ENCODE assay signal across 8 cellular contexts in genomic region chr1:192445849-192446489, GRCh38.
DNase-seq lines count a peak whose midpoint lies in the region; ATAC-seq, FAIRE-seq and TF ChIP-seq lines count a peak whose summit lies in the region.

No MANE protein-coding gene starts in this region.

- TF ChIP-seq CTCF in spleen (IDR thresholded peaks at IDR 0.05 in 8 of 11, conservative IDR thresholded peaks at IDR 0.05 in 3 of 11), result peak; percentile 39 to 83 (median 71)

- peaks cover 0 to 6% (median 0%) of the 10 kb centered on the region in 6 donors for H3K4me1 ChIP-seq in spleen

- intact Hi-C loops in left cardiac atrium (cut with DNase I) (loop anchor here in 1 of 2 donors (5.0 kb wide), 1 partner anchor 454 kb away; no protein-coding TSS in a partner anchor), spleen (cut with DNase I; ENCODE audit: low total_unique reads) (no loop called here)

- FAIRE-seq in RCC 7860 (lab: Jason Lieb, UNC), result peak; percentile 91

- H3K36me3 ChIP-seq in spleen, result no peaks in the 10 kb centered on the region

- DNase-seq in AG08396 (ENCODE audit: low spot score) (peak; percentile 9), RCC 7860 (ENCODE audit: low spot score) (peak; percentile 28), left cardiac atrium (peak; percentile 46), spleen (no peak), cerebellar nuclear complex (lab: John Stamatoyannopoulos, UW) (no peak)
- DNase-seq in activated gamma-delta T cell treated with anti-CD3 and anti-CD28 coated beads, Interleukin-2, amount 50 U/mL, for 16 hours (ENCODE audit: low read depth), result peak; percentile 43

- WGBS in spleen, 5 donors, result 6 to 11% (median 10%) methylated on average over 6 of the region's 6 CpGs

- no peak for TF ChIP-seq POLR2A in spleen (IDR thresholded peaks at IDR 0.05)

- H3K9me3 ChIP-seq in spleen, result no peaks in the 10 kb centered on the region

- peak; percentile 38 for ATAC-seq in GM18520 (IDR thresholded peaks at IDR 0.05; ENCODE audit: unreplicated experiment)
- peak; percentile 59 for ATAC-seq in HG03460 (IDR thresholded peaks at IDR 0.05; ENCODE audit: unreplicated experiment)
- ATAC-seq in left cardiac atrium, result no peak

- no peak overlapping the region for H3K27ac ChIP-seq in spleen

- H3K27me3 ChIP-seq in spleen (replicated peaks in 1 of 7), result peaks cover 0 to 4% (median 0%) of the 10 kb centered on the region in 7 donors

- H3K4me3 ChIP-seq in spleen, result no peak overlapping the region

Comparison
In these comparisons a context has a peak if more than half of its experiments do, and no peak if none do; other contexts are left out.
1. DNase-seq: peak in AG08396 (single experiment), RCC 7860 (single experiment), activated gamma-delta T cell treated with anti-CD3 and anti-CD28 coated beads, Interleukin-2, amount 50 U/mL, for 16 hours (single experiment) and left cardiac atrium (single experiment); none in spleen (single experiment) and cerebellar nuclear complex (0 of 2).
2. ATAC-seq: peak in GM18520 (single experiment) and HG03460 (single experiment); none in left cardiac atrium (0 of 2).